Comparison of ENCODE assay signal across 11 cellular contexts in genomic region chr11:10898003-10898762, GRCh38. TPM values are rescaled to one million over a fixed set of nuclear protein-coding genes. Genes with fewer than 3 reads are reported as not detected.
DNase-seq lines count a peak whose midpoint lies in the region; ATAC-seq and TF ChIP-seq lines count a peak whose summit lies in the region.
"Had no signal": no experiment of that assay in that cellular context is flagged by ENCODE, and none has a peak within 500 bp of the region (broad histone marks: within the 10 kb centered on the region; RNA-seq: fewer than 3 reads in every experiment).

No MANE protein-coding gene starts in this region.

- TF ChIP-seq CTCF in AG04450 (IDR thresholded peaks at IDR 0.05; ENCODE audit: low read depth, low read length) (no peak), PC-9 (conservative IDR thresholded peaks at IDR 0.05) (no peak), esophagus muscularis mucosa (IDR thresholded peaks at IDR 0.05) (no peak), GM10266 (IDR thresholded peaks at IDR 0.05; ENCODE audit: control insufficient read depth, insufficient read depth, low read depth, missing control alignments) (no peak)

- DNase-seq in AG04450 (ENCODE audit: low read depth, low spot score): no peak
- DNase-seq in PC-9: no peak
- no peak for DNase-seq in esophagus muscularis mucosa (ENCODE audit: extremely low spot score)
- peak; percentile 36 for DNase-seq in pons (ENCODE audit: low spot score)
- DNase-seq in GM10266 (ENCODE audit: extremely low spot score): no peak
- DNase-seq in NOMO-1 treated with DMSO at 0.1 percent for 48 hours (lab: John Stamatoyannopoulos, UW; ENCODE audit: unreplicated experiment): no peak
- no peak for DNase-seq in NCI-H187 (lab: John Stamatoyannopoulos, UW)
- DNase-seq: adrenal gland; CD4-positive, alpha-beta T cell; NCI-H187 treated with DMSO at 0.1 percent for 48 hours had no signal

- BruUV-seq in PC-9 (replicated peaks; lab: Mats Ljungman, UMichigan): no TSS peak

- peak overlapping the region; percentile 100 for H3K27ac ChIP-seq in AG04450 (ENCODE audit: low read depth, low read length)
- H3K27ac ChIP-seq in PC-9: peak overlapping the region; percentile 98
- peak overlapping the region; percentile 87 to 93 (median 88) for H3K27ac ChIP-seq in esophagus muscularis mucosa (replicated peaks in 1 of 4)

- intact Hi-C loops in PC-9 (cut with micrococcal nuclease; ENCODE audit: unreplicated experiment): loop anchor here (2.0 kb wide), 2 partner anchors 39 to 89 kb away; partner anchors contain the start of genes EIF4G2 and ZBED5
- intact Hi-C loops in esophagus muscularis mucosa (cut with DNase I): loop anchor here (5.0 kb wide), 1 partner anchor 36 kb away; no protein-coding TSS in a partner anchor

- H4K20me1 ChIP-seq in PC-9 (ENCODE audit: insufficient read depth): no peaks in the 10 kb centered on the region

- peak overlapping the region; percentile 93 for H3K4me2 ChIP-seq in PC-9

- H3K9me3 ChIP-seq in AG04450 (ENCODE audit: control insufficient read depth, insufficient read depth, low read length): no peaks in the 10 kb centered on the region
- H3K9me3 ChIP-seq in PC-9 (ENCODE audit: insufficient read depth, low read depth): no peaks in the 10 kb centered on the region
- no peaks in the 10 kb centered on the region for H3K9me3 ChIP-seq in esophagus muscularis mucosa
- H3K9me3 ChIP-seq: adrenal gland had no signal

- no peak for TF ChIP-seq POLR2A in esophagus muscularis mucosa (IDR thresholded peaks at IDR 0.05; ENCODE audit: low read depth)

- CTCF ChIA-PET in AG04450 (lab: Charles Lee): no interaction called here
- CTCF ChIA-PET in PC-9 (lab: Charles Lee): no interaction called here

- no peak for ATAC-seq in HG03520 (IDR thresholded peaks at IDR 0.05; ENCODE audit: unreplicated experiment)

- H3K36me3 ChIP-seq in PC-9 (ENCODE audit: low read depth): no peaks in the 10 kb centered on the region
- H3K36me3 ChIP-seq in esophagus muscularis mucosa: no peaks in the 10 kb centered on the region
- H3K36me3 ChIP-seq: adrenal gland had no signal

- POLR2A ChIA-PET in AG04450 (lab: Yijun Ruan, JAX): interaction anchor here (3.0 to 4.5 kb wide), 3 partner anchors 33 to 89 kb away, joined by 44 to 101 read pairs (median 50); partner anchors contain the start of genes EIF4G2 and ZBED5
- POLR2A ChIA-PET in PC-9 (lab: Charles Lee; ENCODE audit: unreplicated experiment): interaction anchor here (0.6 kb wide), 1 partner anchor 39 kb away, joined by 3 read pairs; no protein-coding TSS in a partner anchor

- H3K79me2 ChIP-seq in PC-9 (ENCODE audit: low read depth): peaks cover 8% of the 10 kb centered on the region; the same call in 1 of the 2 replicates

- TF ChIP-seq EP300 in esophagus muscularis mucosa (IDR thresholded peaks at IDR 0.05): no peak

- H3K27me3 ChIP-seq in AG04450 (ENCODE audit: control insufficient read depth, insufficient read depth, low read length) (no peaks in the 10 kb centered on the region), PC-9 (ENCODE audit: insufficient read depth, low read depth) (no peaks in the 10 kb centered on the region), esophagus muscularis mucosa (no peaks in the 10 kb centered on the region)
- H3K27me3 ChIP-seq: adrenal gland had no signal

- WGBS in esophagus muscularis mucosa: 95% methylated on average over 5 of the region's 5 CpGs

- H3K9me2 ChIP-seq in PC-9 (ENCODE audit: insufficient read depth): no peaks in the 10 kb centered on the region

- H3K4me1 ChIP-seq in PC-9 (replicated peaks; ENCODE audit: insufficient read depth) (peaks cover 64% of the 10 kb centered on the region), esophagus muscularis mucosa (peaks cover 39 to 53% (median 47%) of the 10 kb centered on the region in 4 donors)

- peak overlapping the region; percentile 71 for H2AFZ ChIP-seq in PC-9

- H3K4me3 ChIP-seq in AG04450 (ENCODE audit: low read depth, low read length): peak overlapping the region; percentile 45; the same call in 1 of the 2 replicates
- H3K4me3 ChIP-seq in PC-9: peak overlapping the region; percentile 48
- no peak overlapping the region for H3K4me3 ChIP-seq in esophagus muscularis mucosa
- H3K4me3 ChIP-seq: adrenal gland had no signal

- H3F3A ChIP-seq in PC-9 (ENCODE audit: insufficient read depth, low read depth): peaks cover 53% of the 10 kb centered on the region

RNA-seq across cellular contexts. Expression of gene ZBED5, which starts 40.3 kb away (rescaled TPM):
- polyA plus RNA-seq in AG04450 (2011; rRNA removed): 77.5 and 87.7 TPM in 2 replicates
- 139 and 188 TPM in 2 replicates for polyA minus RNA-seq in AG04450 (2011; rRNA and poly(A)+ RNA removed)
- 14.7 and 21.5 TPM in 2 replicates for total RNA-seq in PC-9 (2021)
- 10 to 100 TPM; 27.3 to 36.5 (median 28.3) TPM for total RNA-seq in esophagus muscularis mucosa

Comparison
In these comparisons a context has a peak if more than half of its experiments do, and no peak if none do; other contexts are left out.
1. H3K4me3 ChIP-seq: peak in AG04450 (single experiment) and PC-9 (single experiment); none in esophagus muscularis mucosa (0 of 4).
2. Peak in every context shown above with its lines, with median percentiles within 50 percentile points of each other: H3K27ac ChIP-seq.